In the genomic region with DNA sequence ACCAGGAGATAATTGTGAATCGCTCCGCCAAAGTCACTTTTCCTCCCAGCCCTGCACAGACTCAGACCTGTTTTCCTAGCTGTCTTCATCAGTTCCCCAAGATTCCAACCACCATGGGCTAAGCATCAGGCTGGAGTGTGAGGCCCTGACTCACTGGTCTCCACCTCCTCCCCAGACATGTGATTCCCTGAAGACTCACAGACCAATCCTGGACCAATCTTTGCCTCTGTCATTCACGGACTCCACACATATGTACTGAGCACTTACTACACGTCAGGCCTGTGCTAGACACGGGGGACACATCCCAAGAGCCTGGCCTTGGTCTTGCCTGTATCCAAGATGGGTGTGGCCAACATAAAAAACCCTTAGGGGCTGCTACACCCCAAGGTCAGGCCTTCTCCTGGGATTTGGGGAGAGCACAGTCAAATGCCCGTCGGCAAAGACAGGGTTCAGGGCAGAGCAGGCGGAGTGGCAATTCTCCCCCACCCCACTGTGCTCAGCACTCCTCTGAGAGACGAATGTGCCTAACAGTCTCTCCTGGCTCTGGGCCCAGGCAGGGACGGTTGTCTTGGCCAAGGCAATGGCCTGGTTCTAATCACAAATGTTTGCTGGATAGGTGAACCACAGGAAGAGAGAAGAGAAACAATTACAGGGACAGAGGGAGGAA, we compare ENCODE assay signal across 9 cellular contexts. TPM values are rescaled to one million over a fixed set of nuclear protein-coding genes. Genes with fewer than 3 reads are reported as not detected.
DNase-seq lines count a peak whose midpoint lies in the region; ATAC-seq, FAIRE-seq and TF ChIP-seq lines count a peak whose summit lies in the region.
"Had no signal": no experiment of that assay in that cellular context is flagged by ENCODE, and none has a peak within 500 bp of the region (broad histone marks: within the 10 kb centered on the region; RNA-seq: fewer than 3 reads in every experiment).

No MANE protein-coding gene starts in this region.

- H3K4me3 ChIP-seq in bronchial epithelial cell (ENCODE audit: low read depth, low read length): no peak overlapping the region
- H3K4me3 ChIP-seq in transverse colon: no peak overlapping the region

- H3K9me3 Mint-ChIP-seq in endothelial cell (ENCODE audit: unreplicated experiment): no peaks in the 10 kb centered on the region

- H3K36me3 Mint-ChIP-seq in endothelial cell (ENCODE audit: low read depth, unreplicated experiment): peaks cover 4% of the 10 kb centered on the region

- H3K27ac Mint-ChIP-seq in endothelial cell (ENCODE audit: unreplicated experiment): no peak overlapping the region

- peak; percentile 95 for FAIRE-seq in bronchial epithelial cell (lab: Jason Lieb, UNC)
- FAIRE-seq: islet of Langerhans had no signal

- H3K27ac ChIP-seq in C4-2B (peak overlapping the region; percentile 85), transverse colon (peak overlapping the region; percentile 94 to 98 (median 98))

- TF ChIP-seq CTCF in C4-2B (conservative IDR thresholded peaks at IDR 0.05) (no peak), bronchial epithelial cell (IDR thresholded peaks at IDR 0.05; ENCODE audit: insufficient read depth, low read length, severe bottlenecking) (no peak), transverse colon (IDR thresholded peaks at IDR 0.05) (no peak), endothelial cell (IDR thresholded peaks at IDR 0.05; ENCODE audit: unreplicated experiment) (no peak)

- H3K27me3 ChIP-seq in bronchial epithelial cell (ENCODE audit: control insufficient read depth, insufficient read depth, low read length): no peaks in the 10 kb centered on the region
- no peaks in the 10 kb centered on the region for H3K27me3 ChIP-seq in transverse colon

- peaks cover 92 to 100% (median 99%) of the 10 kb centered on the region in 4 donors for H3K4me1 ChIP-seq in transverse colon

- H3K4me1 Mint-ChIP-seq in endothelial cell (ENCODE audit: unreplicated experiment): peaks cover 8% of the 10 kb centered on the region

- intact Hi-C loops in transverse colon (cut with DNase I; ENCODE audit: low total_unique reads): no loop called here

- TF ChIP-seq EP300 in transverse colon (IDR thresholded peaks at IDR 0.05; ENCODE audit: low read depth): no peak

- TF ChIP-seq POLR2A in transverse colon (IDR thresholded peaks at IDR 0.05): no peak

- peaks cover 9% of the 10 kb centered on the region for H3K27me3 Mint-ChIP-seq in endothelial cell (ENCODE audit: unreplicated experiment)

- no peak overlapping the region for H3K4me3 Mint-ChIP-seq in endothelial cell (ENCODE audit: unreplicated experiment)

- H3K36me3 ChIP-seq in bronchial epithelial cell (ENCODE audit: control insufficient read depth, insufficient read depth, low read length) (no peaks in the 10 kb centered on the region), transverse colon (no peaks in the 10 kb centered on the region)

- WGBS in transverse colon (ENCODE audit: low coverage in 1 of 2), 2 donors: 55% methylated on average over 10 of the region's 10 CpGs; no CpG with 5 or more reads in 1 of the 2 donors

- DNase-seq in NCI-H1092 (lab: John Stamatoyannopoulos, UW) (peak; percentile 68), bronchial epithelial cell (ENCODE audit: low read depth) (peak; percentile 86), medulla oblongata (ENCODE audit: extremely low spot score) (peak; percentile 79), transverse colon (peak; percentile 65), CD1c-positive myeloid dendritic cell (ENCODE audit: extremely low spot score) (no peak), endothelial cell (ENCODE audit: low spot score) (no peak)

- no peak for ATAC-seq in HG03354 (IDR thresholded peaks at IDR 0.05; ENCODE audit: poor library complexity, severe bottlenecking, unreplicated experiment)

- in situ Hi-C loops in transverse colon (cut with MboI; ENCODE audit: low pct_ligation_motif_present in 1 of 4, low pct_unique_long_range_greater_than_20kb in 1 of 4, low sequenced_read_pairs in 3 of 4): loop anchor here in 1 of 4 donors (25.0 kb wide), 1 partner anchor 143 kb away; no protein-coding TSS in a partner anchor

- no peaks in the 10 kb centered on the region for H3K9me3 ChIP-seq in transverse colon

RNA-seq across cellular contexts. Expression of a gene that starts 11.9 kb away (rescaled TPM):
- 7.4 and 41.3 TPM in 2 replicates for total RNA-seq in bronchial epithelial cell
- 100 to 1,000 TPM in 2 of 4 donors, 10 to 100 TPM in 2; 77.0 to 230 (median 96.7) TPM for total RNA-seq in transverse colon
- 27.3 TPM for total RNA-seq in endothelial cell (ENCODE audit: unreplicated experiment)

RNA-seq across cellular contexts. Expression of a gene that starts 31.2 kb away (rescaled TPM):
- 11.8 and 17.4 TPM in 2 replicates for total RNA-seq in bronchial epithelial cell
- total RNA-seq in transverse colon: 100 to 1,000 TPM in 1 of 4 donors, 10 to 100 TPM in 3; 20.6 to 249 (median 26.3) TPM
- 31.5 TPM for total RNA-seq in endothelial cell (ENCODE audit: unreplicated experiment)

RNA-seq across cellular contexts. Expression of a gene that starts 38.3 kb away (rescaled TPM):
- total RNA-seq in bronchial epithelial cell (2.1 and 5.1 TPM in 2 replicates), transverse colon (1 to 10 TPM in 1 of 4 donors, not detected in 3; 4.6 TPM), endothelial cell (ENCODE audit: unreplicated experiment) (2.4 TPM)

RNA-seq across cellular contexts. Expression of a gene that starts 52.0 kb away (rescaled TPM):
- total RNA-seq in bronchial epithelial cell: 21.3 and 21.8 TPM in 2 replicates
- 10 to 100 TPM; 16.7 to 66.1 (median 47.3) TPM for total RNA-seq in transverse colon
- 25.0 TPM for total RNA-seq in endothelial cell (ENCODE audit: unreplicated experiment)

Comparison
In these comparisons a context has a peak if more than half of its experiments do, and no peak if none do; other contexts are left out.
1. DNase-seq: peak in NCI-H1092 (single experiment), bronchial epithelial cell (single experiment), medulla oblongata (single experiment) and transverse colon (single experiment); none in CD1c-positive myeloid dendritic cell (single experiment) and endothelial cell (single experiment).